ENCODE assay signal across 1 cellular context in the genomic region with DNA sequence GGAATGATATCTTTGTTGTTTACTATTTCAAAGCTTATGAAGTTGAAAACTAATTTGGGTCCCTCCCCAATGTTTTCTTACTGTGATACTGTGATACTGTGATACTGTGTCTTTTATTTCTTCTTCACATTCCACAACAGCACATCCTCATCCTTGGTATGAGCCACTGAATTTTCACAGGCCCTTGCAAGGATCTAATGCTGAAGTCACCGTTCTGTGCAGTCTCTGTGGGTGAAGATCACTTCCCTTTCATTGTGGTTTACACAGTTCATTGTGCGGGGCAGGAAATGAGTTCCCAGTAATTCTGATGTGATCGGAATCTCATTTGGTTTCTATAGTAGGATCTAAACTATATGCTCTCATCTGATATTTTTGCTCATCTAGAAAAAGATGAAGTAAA.
TF ChIP-seq lines count a peak whose summit lies in the region.

No MANE protein-coding gene starts in this region.

TF ChIP-seq in IMR-90, 13 proteins besides CTCF, POLR2A, EP300 and RAD21 (continued from another document):
- TF ChIP-seq MAFK (IDR thresholded peaks at IDR 0.05; ENCODE audit: low read depth, low read length) (no peak), NFE2L2 (IDR thresholded peaks at IDR 0.05; ENCODE audit: low read depth, low read length) (no peak), MAZ (IDR thresholded peaks at IDR 0.05; ENCODE audit: borderline replicate concordance, low read depth, low read length) (no peak), FOS (IDR thresholded peaks at IDR 0.05; ENCODE audit: low read depth, low read length) (no peak), CHD1 (IDR thresholded peaks at IDR 0.05; ENCODE audit: low read depth, low read length) (no peak), SMC3 (IDR thresholded peaks at IDR 0.05; ENCODE audit: low read depth, low read length) (no peak), RFX5 (IDR thresholded peaks at IDR 0.05; ENCODE audit: low read depth, low read length) (no peak)
- TF ChIP-seq, protein P1, sequence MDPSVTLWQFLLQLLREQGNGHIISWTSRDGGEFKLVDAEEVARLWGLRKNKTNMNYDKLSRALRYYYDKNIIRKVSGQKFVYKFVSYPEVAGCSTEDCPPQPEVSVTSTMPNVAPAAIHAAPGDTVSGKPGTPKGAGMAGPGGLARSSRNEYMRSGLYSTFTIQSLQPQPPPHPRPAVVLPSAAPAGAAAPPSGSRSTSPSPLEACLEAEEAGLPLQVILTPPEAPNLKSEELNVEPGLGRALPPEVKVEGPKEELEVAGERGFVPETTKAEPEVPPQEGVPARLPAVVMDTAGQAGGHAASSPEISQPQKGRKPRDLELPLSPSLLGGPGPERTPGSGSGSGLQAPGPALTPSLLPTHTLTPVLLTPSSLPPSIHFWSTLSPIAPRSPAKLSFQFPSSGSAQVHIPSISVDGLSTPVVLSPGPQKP (IDR thresholded peaks at IDR 0.05; ENCODE audit: borderline replicate concordance, low read depth, low read length), result no peak
- TF ChIP-seq, protein P2, sequence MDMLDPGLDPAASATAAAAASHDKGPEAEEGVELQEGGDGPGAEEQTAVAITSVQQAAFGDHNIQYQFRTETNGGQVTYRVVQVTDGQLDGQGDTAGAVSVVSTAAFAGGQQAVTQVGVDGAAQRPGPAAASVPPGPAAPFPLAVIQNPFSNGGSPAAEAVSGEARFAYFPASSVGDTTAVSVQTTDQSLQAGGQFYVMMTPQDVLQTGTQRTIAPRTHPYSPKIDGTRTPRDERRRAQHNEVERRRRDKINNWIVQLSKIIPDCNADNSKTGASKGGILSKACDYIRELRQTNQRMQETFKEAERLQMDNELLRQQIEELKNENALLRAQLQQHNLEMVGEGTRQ (IDR thresholded peaks at IDR 0.05; ENCODE audit: low read depth, low read length), result no peak
